In the genomic region with DNA sequence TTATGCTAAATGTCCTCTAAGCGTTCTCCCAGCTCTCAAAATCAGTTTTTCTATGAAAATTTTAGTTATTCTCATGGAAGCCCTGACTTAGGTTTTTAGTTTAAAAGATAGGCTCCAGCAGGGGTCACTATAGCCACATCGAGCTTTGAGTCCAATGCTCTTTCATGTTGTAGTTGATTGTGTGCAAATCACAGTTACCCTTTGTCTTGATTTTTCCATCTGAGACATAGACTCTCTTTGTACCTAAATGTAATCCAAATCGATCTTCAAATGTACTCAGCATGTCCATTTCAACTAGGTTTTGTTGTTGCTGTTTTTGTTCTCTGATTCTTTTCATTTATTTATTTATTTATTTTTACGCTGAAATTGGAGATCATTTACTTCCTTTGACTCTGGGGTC, we compare ENCODE assay signal across 8 cellular contexts.
DNase-seq lines count a peak whose midpoint lies in the region; ATAC-seq, FAIRE-seq and TF ChIP-seq lines count a peak whose summit lies in the region.

No MANE protein-coding gene starts in this region.

- no peak overlapping the region for H3K4me3 ChIP-seq in astrocyte of the cerebellum (ENCODE audit: low read depth, low read length)

- FAIRE-seq in GM19239 (lab: Jason Lieb, UNC) (peak; percentile 98), RCC 7860 (lab: Jason Lieb, UNC) (peak; percentile 76)

- no peak for ATAC-seq in HG02938 (IDR thresholded peaks at IDR 0.05; ENCODE audit: unreplicated experiment)

- DNase-seq in COLO668 (lab: John Stamatoyannopoulos, UW; ENCODE audit: unreplicated experiment) (peak; percentile 60), GM19239 (ENCODE audit: insufficient read length, low spot score) (peak; percentile 23), KG1 (lab: John Stamatoyannopoulos, UW) (peak; percentile 28), RCC 7860 (ENCODE audit: low spot score) (peak; percentile 57), astrocyte of the cerebellum (ENCODE audit: low read depth) (peak; percentile 65), iPS DF 4.7 (ENCODE audit: extremely low read depth, low spot score) (peak; percentile 25)
- DNase-seq in stimulated activated CD4-positive, alpha-beta T cell treated with anti-CD3 and anti-CD28 coated beads, Interleukin-12 subunit alpha, Interleukin-12 subunit beta, amount 100 ng/mL, for 48 hours (ENCODE audit: low read depth in 2 of 3, low spot score in 1 of 3) = peak; percentile 5 to 62 (median 11)

- in situ Hi-C loops in astrocyte of the cerebellum (cut with HindIII; ENCODE audit: low sequenced_read_pairs) = loop anchor here (25.0 kb wide), 1 partner anchor 423 kb away; no protein-coding TSS in a partner anchor

- TF ChIP-seq CTCF in astrocyte of the cerebellum (IDR thresholded peaks at IDR 0.05; ENCODE audit: low read depth, low read length, missing control alignments) = peak; percentile 70

Comparison
In these comparisons a context has a peak if more than half of its experiments do, and no peak if none do; other contexts are left out.
1. DNase-seq: peak in every context shown above with its lines; median percentile 65 in astrocyte of the cerebellum; 60 in COLO668; 57 in RCC 7860; 28 in KG1; 25 in iPS DF 4.7; 23 in GM19239; 11 in stimulated activated CD4-positive, alpha-beta T cell treated with anti-CD3 and anti-CD28 coated beads, Interleukin-12 subunit alpha, Interleukin-12 subunit beta, amount 100 ng/mL, for 48 hours.